Comparison of ENCODE assay signal across 25 cellular contexts in genomic region chr3:84742915-84743314, GRCh38.
DNase-seq lines count a peak whose midpoint lies in the region; ATAC-seq lines count a peak whose summit lies in the region.
"Had no signal": no experiment of that assay in that cellular context is flagged by ENCODE, and none has a peak within 500 bp of the region (broad histone marks: within the 10 kb centered on the region; RNA-seq: fewer than 3 reads in every experiment).

No MANE protein-coding gene starts in this region.

- H2BK12ac ChIP-seq in neuronal stem cell (ENCODE audit: low read length) = no peak overlapping the region

- H3K36me3 ChIP-seq in neuronal stem cell (replicated peaks in 1 of 2; ENCODE audit: control insufficient read depth in 2 of 2, insufficient read depth in 2 of 2, low read length in 2 of 2) (no peaks in the 10 kb centered on the region), aorta (ENCODE audit: control insufficient read depth in 1 of 2, insufficient read depth in 2 of 2, low read length in 1 of 2) (no peaks in the 10 kb centered on the region)
- H3K36me3 ChIP-seq: BLaER1 treated with 17β-estradiol and CSF1 and Interleukin-3, amounts not matched to agents 10 nM and 100 nM had no signal

- H2AK5ac ChIP-seq in neuronal stem cell (ENCODE audit: low read depth, low read length) = no peak overlapping the region

- H3K27ac Mint-ChIP-seq in effector memory CD8-positive, alpha-beta T cell = no peak overlapping the region
- H3K27ac Mint-ChIP-seq: B cell; CD4-positive, alpha-beta T cell; CD8-positive, alpha-beta T cell had no signal

- H3K9me3 ChIP-seq in neuronal stem cell (replicated peaks in 1 of 2; ENCODE audit: control insufficient read depth in 2 of 2, insufficient read depth in 1 of 2, low read depth in 1 of 2, low read length in 2 of 2) = no peaks in the 10 kb centered on the region
- H3K9me3 ChIP-seq in aorta (ENCODE audit: control insufficient read depth, low read length) = no peaks in the 10 kb centered on the region
- H3K9me3 ChIP-seq: A549; BLaER1 treated with 17β-estradiol and CSF1 and Interleukin-3, amounts not matched to agents 10 nM and 100 nM; Caco-2 had no signal

- no peak overlapping the region for H3K9ac ChIP-seq in neuronal stem cell (ENCODE audit: low read depth, low read length, poor library complexity)
- H3K9ac ChIP-seq: BLaER1 treated with 17β-estradiol and CSF1 and Interleukin-3, amounts not matched to agents 10 nM and 100 nM had no signal

- H3K18ac ChIP-seq in neuronal stem cell (ENCODE audit: low read length) = no peak overlapping the region

- H3K27ac ChIP-seq in neuronal stem cell (replicated peaks; ENCODE audit: low read length) (no peak overlapping the region), aorta (ENCODE audit: low read depth in 1 of 2, low read length in 2 of 2) (no peak overlapping the region)
- H3K27ac ChIP-seq: 22Rv1; A549; BLaER1 treated with 17β-estradiol and CSF1 and Interleukin-3, amounts not matched to agents 10 nM and 100 nM; C4-2B had no signal

- no peaks in the 10 kb centered on the region for H3K27me3 ChIP-seq in neuronal stem cell (ENCODE audit: control insufficient read depth in 3 of 3, insufficient read depth in 3 of 3, low read depth in 1 of 3, low read length in 3 of 3)
- no peaks in the 10 kb centered on the region for H3K27me3 ChIP-seq in aorta (ENCODE audit: control insufficient read depth in 1 of 2, insufficient read depth in 2 of 2, low read length in 1 of 2)
- H3K27me3 ChIP-seq: BLaER1 treated with 17β-estradiol and CSF1 and Interleukin-3, amounts not matched to agents 10 nM and 100 nM had no signal

- no peaks in the 10 kb centered on the region for H3K4me1 Mint-ChIP-seq in effector memory CD8-positive, alpha-beta T cell (ENCODE audit: low read depth in 2 of 2)
- H3K4me1 Mint-ChIP-seq: B cell had no signal

- H2BK5ac ChIP-seq in neuronal stem cell (ENCODE audit: low read length) = no peak overlapping the region

- H3K4me1 ChIP-seq in neuronal stem cell (ENCODE audit: control insufficient read depth in 2 of 2, insufficient read depth in 1 of 2, low read depth in 1 of 2, low read length in 2 of 2) (no peaks in the 10 kb centered on the region), aorta (ENCODE audit: control insufficient read depth in 1 of 2, insufficient read depth in 2 of 2, low read length in 2 of 2) (no peaks in the 10 kb centered on the region)
- H3K4me1 ChIP-seq: A549, Caco-2 had no signal

- no peak overlapping the region for H2BK15ac ChIP-seq in neuronal stem cell (ENCODE audit: low read length)

- H3K4me3 ChIP-seq in neuronal stem cell (ENCODE audit: low read length in 2 of 2) (no peak overlapping the region), aorta (ENCODE audit: low read length in 2 of 2) (no peak overlapping the region)
- H3K4me3 ChIP-seq: A549; BLaER1 treated with 17β-estradiol and CSF1 and Interleukin-3, amounts not matched to agents 10 nM and 100 nM; GM12878 had no signal

- no peak overlapping the region for H4K8ac ChIP-seq in neuronal stem cell (ENCODE audit: low read depth, low read length)

- H3K14ac ChIP-seq in neuronal stem cell (ENCODE audit: low read length) = no peak overlapping the region

- H3K27me3 Mint-ChIP-seq in effector memory CD8-positive, alpha-beta T cell = no peaks in the 10 kb centered on the region
- H3K27me3 Mint-ChIP-seq: B cell; CD4-positive, alpha-beta T cell had no signal

- H3K4me2 ChIP-seq in neuronal stem cell (ENCODE audit: insufficient read depth, low read length, poor library complexity, severe bottlenecking) = no peak overlapping the region
- H3K4me2 ChIP-seq: A549; BLaER1 treated with 17β-estradiol and CSF1 and Interleukin-3, amounts not matched to agents 10 nM and 100 nM had no signal

- no CpG with 5 or more reads among the region's 2 CpGs for WGBS in neuronal stem cell (ENCODE audit: extremely low coverage in 2 of 2, insufficient read length in 2 of 2, insufficient replicate concordance in 1 of 2), 2 donors
- 40 to 47% methylated on average over 2 of the region's 2 CpGs for WGBS in aorta, 2 donors

- H2BK120ac ChIP-seq in neuronal stem cell (ENCODE audit: low read depth, low read length) = no peak overlapping the region

- no peak overlapping the region for H3K23ac ChIP-seq in neuronal stem cell (ENCODE audit: low read depth, low read length, poor library complexity)

- peaks cover 0 to 3% of the 10 kb centered on the region in 2 donors for H3K9me3 Mint-ChIP-seq in effector memory CD8-positive, alpha-beta T cell

- H3K79me1 ChIP-seq in neuronal stem cell (ENCODE audit: low read depth, low read length) = no peaks in the 10 kb centered on the region

- no peak overlapping the region for H3K4ac ChIP-seq in neuronal stem cell (ENCODE audit: low read length)

- peak; percentile 18 for DNase-seq in MV-4-11 (lab: John Stamatoyannopoulos, UW)
- peak; percentile 18 for DNase-seq in inferior parietal cortex (ENCODE audit: extremely low spot score)
- no peak for DNase-seq in neuronal stem cell (ENCODE audit: low spot score)
- peak; percentile 37 for DNase-seq in superior temporal gyrus (ENCODE audit: extremely low spot score)
- DNase-seq in effector memory CD8-positive, alpha-beta T cell = no peak
- no peak for DNase-seq in aorta
- DNase-seq: AML-193; Caco-2; Calu3; CD4-positive, alpha-beta T cell; CD8-positive, alpha-beta T cell; DMS 273 treated with DMSO at 0.1 percent for 48 hours; DMS153; DMS53; DMS79; DND-41; EL; GDM1 had no signal

- H2AFZ ChIP-seq in neuronal stem cell (ENCODE audit: low read length) = peak overlapping the region; percentile 22

- H3K4me3 Mint-ChIP-seq in effector memory CD8-positive, alpha-beta T cell = no peak overlapping the region
- H3K4me3 Mint-ChIP-seq: B cell; CD4-positive, alpha-beta T cell; CD8-positive, alpha-beta T cell had no signal

- H4K91ac ChIP-seq in neuronal stem cell (ENCODE audit: low read depth, low read length, poor library complexity) = no peak overlapping the region

- no peaks in the 10 kb centered on the region for H3K36me3 Mint-ChIP-seq in effector memory CD8-positive, alpha-beta T cell (ENCODE audit: insufficient read depth)
- H3K36me3 Mint-ChIP-seq: CD8-positive, alpha-beta T cell had no signal

- no peak for ATAC-seq in effector memory CD8-positive, alpha-beta T cell (replicated peaks)
- ATAC-seq in GM21786 (IDR thresholded peaks at IDR 0.05; ENCODE audit: unreplicated experiment) = no peak
- ATAC-seq in aorta (ENCODE audit: low FRiP score) = no peak
- ATAC-seq: A549; CD8-positive, alpha-beta T cell; GM12878 had no signal

- intact Hi-C loops in aorta (cut with DNase I) = no loop called here

Comparison
In these comparisons a context has a peak if more than half of its experiments do, and no peak if none do; other contexts are left out.
1. DNase-seq: peak in MV-4-11 (single experiment), inferior parietal cortex (single experiment) and superior temporal gyrus (single experiment); none in neuronal stem cell (single experiment), effector memory CD8-positive, alpha-beta T cell (0 of 3) and aorta (0 of 2).